17 cellular contexts compared by ENCODE assay signal in the genomic region with DNA sequence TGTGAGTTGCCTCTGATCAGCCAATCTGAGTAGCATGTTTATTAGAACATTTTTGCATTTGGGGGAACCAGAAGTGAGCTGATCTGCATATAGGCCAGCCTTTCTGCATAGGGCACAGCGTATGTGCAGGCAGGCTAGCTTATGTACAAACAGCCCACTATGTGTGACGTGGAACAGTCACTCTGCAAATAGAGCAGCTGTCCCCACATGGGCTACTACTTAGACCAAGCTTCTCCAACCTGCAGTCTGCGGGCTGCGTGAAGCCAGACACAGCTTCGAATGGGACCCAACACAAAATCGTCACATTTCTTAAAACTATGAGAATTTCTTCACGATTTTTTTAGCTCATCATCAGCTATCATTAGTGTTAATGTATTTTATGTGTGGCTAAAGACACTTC.
"Had no signal": no experiment of that assay in that cellular context is flagged by ENCODE, and none has a peak within 500 bp of the region (broad histone marks: within the 10 kb centered on the region; RNA-seq: fewer than 3 reads in every experiment).

No MANE protein-coding gene starts in this region.

- H3K27ac Mint-ChIP-seq: mesothelial cell of epicardium, natural killer cell, progenitor cell of endocrine pancreas had no signal

- H3K9me3 ChIP-seq: ovary, suprapubic skin, thyroid gland had no signal

- H3K27ac ChIP-seq: heart left ventricle, ovary, suprapubic skin, thyroid gland had no signal

- H3K36me3 ChIP-seq: heart left ventricle, ovary, suprapubic skin, thyroid gland had no signal

- H3K27me3 ChIP-seq: ovary, suprapubic skin, thyroid gland had no signal

- ATAC-seq: esophagus mucosa; heart left ventricle; natural killer cell; right cardiac atrium; stimulated activated effector memory CD8-positive, alpha-beta T cell treated with anti-CD3 and anti-CD28 coated beads, Interleukin-12 subunit alpha, Interleukin-12 subunit beta, amount 100 ng/mL, for 72 hours; stimulated activated naive CD8-positive, alpha-beta T cell treated with anti-CD3 and anti-CD28 coated beads, Interleukin-15, Interleukin-2, amounts not matched to agents 100 U/mL and 50 U/mL, for 24 hours had no signal

- H3K4me1 Mint-ChIP-seq: mesothelial cell of epicardium; natural killer cell; stimulated activated effector memory CD8-positive, alpha-beta T cell treated with anti-CD3 and anti-CD28 coated beads, Interleukin-12 subunit alpha, Interleukin-12 subunit beta, amount 100 ng/mL, for 72 hours had no signal

- DNase-seq: effector memory CD4-positive, alpha-beta T cell; natural killer cell; nucleus accumbens; stimulated activated CD4-positive, alpha-beta T cell treated with anti-CD3 and anti-CD28 coated beads, Interleukin-4, amount 100 ng/mL, for 1 hour; stimulated activated CD8-positive, alpha-beta memory T cell treated with anti-CD3 and anti-CD28 coated beads, Interleukin-4, amount 100 ng/mL, for 48 hours; stimulated activated naive CD8-positive, alpha-beta T cell treated with anti-CD3 and anti-CD28 coated beads, Interleukin-15, Interleukin-2, amounts not matched to agents 100 U/mL and 50 U/mL, for 24 hours; thyroid gland had no signal

- H3K36me3 Mint-ChIP-seq: mesothelial cell of epicardium; natural killer cell; stimulated activated effector memory CD8-positive, alpha-beta T cell treated with anti-CD3 and anti-CD28 coated beads, Interleukin-12 subunit alpha, Interleukin-12 subunit beta, amount 100 ng/mL, for 72 hours had no signal

- H3K4me3 Mint-ChIP-seq: mesothelial cell of epicardium; natural killer cell; neural crest cell; stimulated activated effector memory CD8-positive, alpha-beta T cell treated with anti-CD3 and anti-CD28 coated beads, Interleukin-12 subunit alpha, Interleukin-12 subunit beta, amount 100 ng/mL, for 72 hours had no signal

- H3K4me3 ChIP-seq: heart left ventricle, ovary, smooth muscle cell, suprapubic skin, thyroid gland had no signal

- H3K9me3 Mint-ChIP-seq: mesothelial cell of epicardium; natural killer cell; neural crest cell; stimulated activated effector memory CD8-positive, alpha-beta T cell treated with anti-CD3 and anti-CD28 coated beads, Interleukin-12 subunit alpha, Interleukin-12 subunit beta, amount 100 ng/mL, for 72 hours had no signal
